ENCODE assay signal across 11 cellular contexts in the genomic region with DNA sequence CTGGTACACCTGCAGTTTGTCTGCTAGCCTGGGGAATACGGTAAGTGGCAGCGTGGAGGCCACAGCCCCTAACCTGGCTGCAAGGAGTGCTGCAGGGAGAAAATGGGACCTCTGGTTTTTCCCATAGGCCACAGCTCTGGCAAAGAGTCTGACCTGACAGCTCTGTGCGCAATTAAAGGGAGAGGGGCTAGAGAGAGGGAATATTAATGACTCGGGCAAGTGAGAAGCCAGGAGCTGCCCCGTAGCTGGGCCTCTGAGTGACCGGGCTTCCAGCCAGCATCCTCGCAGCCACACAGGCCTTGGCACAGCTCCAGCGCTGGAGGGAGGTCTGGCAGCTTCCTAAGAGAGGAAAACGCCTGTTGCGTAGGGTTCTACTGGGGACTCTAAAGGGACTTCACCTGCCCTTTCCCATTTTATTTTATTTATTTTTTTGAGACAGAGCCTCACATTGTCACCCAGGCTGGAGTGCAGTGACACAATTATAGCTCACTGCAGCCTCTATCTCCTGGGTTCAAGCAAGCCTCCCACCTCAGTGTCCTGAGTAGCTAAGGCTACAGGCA. TPM values are rescaled to one million over a fixed set of nuclear protein-coding genes. Genes with fewer than 3 reads are reported as not detected.
DNase-seq lines count a peak whose midpoint lies in the region; ATAC-seq and TF ChIP-seq lines count a peak whose summit lies in the region.
"Had no signal": no experiment of that assay in that cellular context is flagged by ENCODE, and none has a peak within 500 bp of the region (broad histone marks: within the 10 kb centered on the region; RNA-seq: fewer than 3 reads in every experiment).

No MANE protein-coding gene starts in this region.

- in situ Hi-C loops in ACHN (cut with HindIII; ENCODE audit: low pct_ligation_motif_present, low pct_unique_long_range_greater_than_20kb, low sequenced_read_pairs) = no loop called here

- H3K36me3 ChIP-seq in body of pancreas (replicated peaks in 1 of 2; ENCODE audit: insufficient read depth in 1 of 2, low read depth in 2 of 2) (no peaks in the 10 kb centered on the region), liver (ENCODE audit: control insufficient read depth in 4 of 4, insufficient read depth in 3 of 4, low read depth in 1 of 4, low read length in 3 of 4) (no peaks in the 10 kb centered on the region)

- 5 to 14% methylated on average over 9 to 10 of the region's 10 CpGs for WGBS in body of pancreas, 2 donors
- 19% methylated on average over 10 of the region's 10 CpGs for WGBS in liver

- DNase-seq in ACHN = peak; percentile 62
- peak in 2 of 3 experiments; percentile 90 to 97 for DNase-seq in NCI-H1417 (lab: John Stamatoyannopoulos, UW)
- peak; percentile 92 to 98 (median 95) for DNase-seq in body of pancreas
- no peak for DNase-seq in SKM-1 treated with dmso at 0.1 percent for 144 hours (lab: John Stamatoyannopoulos, UW; ENCODE audit: unreplicated experiment)
- no peak for DNase-seq in HuH-7.5 (ENCODE audit: low spot score)
- no peak for DNase-seq in NOMO-1 (lab: John Stamatoyannopoulos, UW; ENCODE audit: unreplicated experiment in 2 of 2)

- TF ChIP-seq CTCF in body of pancreas (IDR thresholded peaks at IDR 0.05) (no peak), liver (IDR thresholded peaks at IDR 0.05; ENCODE audit: low read depth, low read length, missing input control) (no peak)

- intact Hi-C loops in body of pancreas (cut with DNase I) = no loop called here

- TF ChIP-seq POLR2A in body of pancreas (IDR thresholded peaks at IDR 0.05) = no peak

- no peaks in the 10 kb centered on the region for H3K9me3 ChIP-seq in body of pancreas
- no peaks in the 10 kb centered on the region for H3K9me3 ChIP-seq in liver (ENCODE audit: control insufficient read depth in 4 of 4, low read length in 3 of 4)

- H3K27me3 ChIP-seq in body of pancreas (no peaks in the 10 kb centered on the region), liver (ENCODE audit: control insufficient read depth in 4 of 4, insufficient read depth in 4 of 4, low read length in 3 of 4) (no peaks in the 10 kb centered on the region)

- no peak overlapping the region for H3K9ac ChIP-seq in liver (ENCODE audit: low read depth in 1 of 2, low read length in 2 of 2)

- no peak overlapping the region for H3K4me3 ChIP-seq in body of pancreas
- H3K4me3 ChIP-seq in liver (ENCODE audit: low read depth in 1 of 3, low read length in 3 of 3) = no peak overlapping the region

- H3K27ac ChIP-seq in body of pancreas = peak overlapping the region in 2 of 4 donors; percentile 66 to 74
- H3K27ac ChIP-seq in liver (ENCODE audit: low read depth in 1 of 2, low read length in 2 of 2) = no peak overlapping the region
- H3K27ac ChIP-seq: epithelial cell of prostate had no signal

- H3K4me1 ChIP-seq in body of pancreas (peaks cover 19% of the 10 kb centered on the region), liver (ENCODE audit: control insufficient read depth in 4 of 4, insufficient read depth in 4 of 4, low read length in 3 of 4) (peaks cover 0 to 7% (median 5%) of the 10 kb centered on the region in 4 donors)

- TF ChIP-seq RAD21 in liver (IDR thresholded peaks at IDR 0.05) = peak; percentile 38 to 58

- ATAC-seq in body of pancreas (peak; percentile 87), HG02798 (IDR thresholded peaks at IDR 0.05; ENCODE audit: poor library complexity, unreplicated experiment) (no peak)

TF ChIP-seq in liver, 16 proteins besides CTCF, POLR2A, EP300 and RAD21:
- TF ChIP-seq, protein P1, sequence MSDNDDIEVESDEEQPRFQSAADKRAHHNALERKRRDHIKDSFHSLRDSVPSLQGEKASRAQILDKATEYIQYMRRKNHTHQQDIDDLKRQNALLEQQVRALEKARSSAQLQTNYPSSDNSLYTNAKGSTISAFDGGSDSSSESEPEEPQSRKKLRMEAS (IDR thresholded peaks at IDR 0.05) = no peak
- no peak for TF ChIP-seq FOXA2 (IDR thresholded peaks at IDR 0.05)
- no peak for TF ChIP-seq HNF4G (IDR thresholded peaks at IDR 0.05)
- TF ChIP-seq GABPA (IDR thresholded peaks at IDR 0.05 in 1 of 2, conservative IDR thresholded peaks at IDR 0.05 in 1 of 2) = no peak
- TF ChIP-seq HNF4A (conservative IDR thresholded peaks at IDR 0.05) = peak; percentile 4 to 29
- TF ChIP-seq, protein P2, sequence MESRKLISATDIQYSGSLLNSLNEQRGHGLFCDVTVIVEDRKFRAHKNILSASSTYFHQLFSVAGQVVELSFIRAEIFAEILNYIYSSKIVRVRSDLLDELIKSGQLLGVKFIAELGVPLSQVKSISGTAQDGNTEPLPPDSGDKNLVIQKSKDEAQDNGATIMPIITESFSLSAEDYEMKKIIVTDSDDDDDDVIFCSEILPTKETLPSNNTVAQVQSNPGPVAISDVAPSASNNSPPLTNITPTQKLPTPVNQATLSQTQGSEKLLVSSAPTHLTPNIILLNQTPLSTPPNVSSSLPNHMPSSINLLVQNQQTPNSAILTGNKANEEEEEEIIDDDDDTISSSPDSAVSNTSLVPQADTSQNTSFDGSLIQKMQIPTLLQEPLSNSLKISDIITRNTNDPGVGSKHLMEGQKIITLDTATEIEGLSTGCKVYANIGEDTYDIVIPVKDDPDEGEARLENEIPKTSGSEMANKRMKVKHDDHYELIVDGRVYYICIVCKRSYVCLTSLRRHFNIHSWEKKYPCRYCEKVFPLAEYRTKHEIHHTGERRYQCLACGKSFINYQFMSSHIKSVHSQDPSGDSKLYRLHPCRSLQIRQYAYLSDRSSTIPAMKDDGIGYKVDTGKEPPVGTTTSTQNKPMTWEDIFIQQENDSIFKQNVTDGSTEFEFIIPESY (IDR thresholded peaks at IDR 0.05) = no peak
- TF ChIP-seq JUND (IDR thresholded peaks at IDR 0.05) = no peak
- TF ChIP-seq, protein P3, sequence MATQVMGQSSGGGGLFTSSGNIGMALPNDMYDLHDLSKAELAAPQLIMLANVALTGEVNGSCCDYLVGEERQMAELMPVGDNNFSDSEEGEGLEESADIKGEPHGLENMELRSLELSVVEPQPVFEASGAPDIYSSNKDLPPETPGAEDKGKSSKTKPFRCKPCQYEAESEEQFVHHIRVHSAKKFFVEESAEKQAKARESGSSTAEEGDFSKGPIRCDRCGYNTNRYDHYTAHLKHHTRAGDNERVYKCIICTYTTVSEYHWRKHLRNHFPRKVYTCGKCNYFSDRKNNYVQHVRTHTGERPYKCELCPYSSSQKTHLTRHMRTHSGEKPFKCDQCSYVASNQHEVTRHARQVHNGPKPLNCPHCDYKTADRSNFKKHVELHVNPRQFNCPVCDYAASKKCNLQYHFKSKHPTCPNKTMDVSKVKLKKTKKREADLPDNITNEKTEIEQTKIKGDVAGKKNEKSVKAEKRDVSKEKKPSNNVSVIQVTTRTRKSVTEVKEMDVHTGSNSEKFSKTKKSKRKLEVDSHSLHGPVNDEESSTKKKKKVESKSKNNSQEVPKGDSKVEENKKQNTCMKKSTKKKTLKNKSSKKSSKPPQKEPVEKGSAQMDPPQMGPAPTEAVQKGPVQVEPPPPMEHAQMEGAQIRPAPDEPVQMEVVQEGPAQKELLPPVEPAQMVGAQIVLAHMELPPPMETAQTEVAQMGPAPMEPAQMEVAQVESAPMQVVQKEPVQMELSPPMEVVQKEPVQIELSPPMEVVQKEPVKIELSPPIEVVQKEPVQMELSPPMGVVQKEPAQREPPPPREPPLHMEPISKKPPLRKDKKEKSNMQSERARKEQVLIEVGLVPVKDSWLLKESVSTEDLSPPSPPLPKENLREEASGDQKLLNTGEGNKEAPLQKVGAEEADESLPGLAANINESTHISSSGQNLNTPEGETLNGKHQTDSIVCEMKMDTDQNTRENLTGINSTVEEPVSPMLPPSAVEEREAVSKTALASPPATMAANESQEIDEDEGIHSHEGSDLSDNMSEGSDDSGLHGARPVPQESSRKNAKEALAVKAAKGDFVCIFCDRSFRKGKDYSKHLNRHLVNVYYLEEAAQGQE (IDR thresholded peaks at IDR 0.05) = no peak
- no peak for TF ChIP-seq FOXA1 (IDR thresholded peaks at IDR 0.05)
- TF ChIP-seq, protein P4, sequence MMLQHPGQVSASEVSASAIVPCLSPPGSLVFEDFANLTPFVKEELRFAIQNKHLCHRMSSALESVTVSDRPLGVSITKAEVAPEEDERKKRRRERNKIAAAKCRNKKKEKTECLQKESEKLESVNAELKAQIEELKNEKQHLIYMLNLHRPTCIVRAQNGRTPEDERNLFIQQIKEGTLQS (IDR thresholded peaks at IDR 0.05) = no peak
- TF ChIP-seq TAF1 (conservative IDR thresholded peaks at IDR 0.05) = no peak
- TF ChIP-seq NR2F2 (IDR thresholded peaks at IDR 0.05) = no peak
- no peak for TF ChIP-seq EGR1 (IDR thresholded peaks at IDR 0.05; ENCODE audit: low read depth in 2 of 2)
- TF ChIP-seq SP1 (IDR thresholded peaks at IDR 0.05) = peak; percentile 25
- TF ChIP-seq YY1 (IDR thresholded peaks at IDR 0.05) = no peak
- TF ChIP-seq RXRA (IDR thresholded peaks at IDR 0.05) = peak in 1 of 2 donors; percentile 42
TF ChIP-seq in liver: peak in this region for 3.

RNA-seq across cellular contexts. Expression of gene OCSTAMP, which starts 18.2 kb away (rescaled TPM):
- total RNA-seq in body of pancreas (not detected), liver (not detected)
- not detected for polyA plus RNA-seq in liver
- polyA plus RNA-seq: AG04450, IgD-negative memory B cell had no signal

RNA-seq across cellular contexts. Expression of gene ZNF334, which starts 55.3 kb away (rescaled TPM):
- total RNA-seq in body of pancreas (10 to 100 TPM; 11.2 to 13.8 TPM), liver (1 to 10 TPM; 1.4 to 3.3 TPM)
- 1 to 10 TPM in 1 of 2 donors, under 1 TPM in 1; 0.65 to 1.0 TPM for polyA plus RNA-seq in liver
- polyA plus RNA-seq: IgD-negative memory B cell had no signal

Comparison
In these comparisons a context has a peak if more than half of its experiments do, and no peak if none do; other contexts are left out.
1. DNase-seq: peak in ACHN (single experiment), NCI-H1417 (2 of 3) and body of pancreas (4 of 4); none in SKM-1 treated with dmso at 0.1 percent for 144 hours (single experiment), HuH-7.5 (single experiment) and NOMO-1 (0 of 2).